In genomic region chr6:108558372-108559096, GRCh38 we compare ENCODE assay signal across 8 cellular contexts. TPM values are rescaled to one million over a fixed set of nuclear protein-coding genes. Genes with fewer than 3 reads are reported as not detected.
DNase-seq lines count a peak whose midpoint lies in the region; ATAC-seq and TF ChIP-seq lines count a peak whose summit lies in the region.

No MANE protein-coding gene starts in this region.

- H3K9me3 ChIP-seq in heart left ventricle (no peaks in the 10 kb centered on the region), transverse colon (no peaks in the 10 kb centered on the region)

- peak; percentile 49 for ATAC-seq in HG02852 (IDR thresholded peaks at IDR 0.05; ENCODE audit: unreplicated experiment)
- ATAC-seq in T-cell (replicated peaks in 1 of 4) = peak; percentile 70 to 76 (median 72)
- peak; percentile 72 to 79 (median 73) for ATAC-seq in heart left ventricle

- peak; percentile 93 for DNase-seq in GM12864 (ENCODE audit: low read depth)
- peak; percentile 99 for DNase-seq in NCI-H146 (lab: John Stamatoyannopoulos, UW)
- DNase-seq in T-cell = peak; percentile 91 to 98 (median 97)
- DNase-seq in amniotic epithelial cell (ENCODE audit: low read depth) = peak; percentile 99
- DNase-seq in heart left ventricle = peak; percentile 98 to 100 (median 99)
- peak; percentile 99 for DNase-seq in pons (ENCODE audit: low spot score)
- DNase-seq in transverse colon = peak; percentile 99

- no peaks in the 10 kb centered on the region for H3K9me3 Mint-ChIP-seq in T-cell

- intact Hi-C loops in heart left ventricle (cut with DNase I) (loop anchor here in 9 of 10 donors (1.0 to 10.0 kb wide), 19 partner anchors 30 to 826 kb away; partner anchors contain the start of genes CD164 (in 2 of the 9), ARMC2 (in 1 of the 9) and SESN1 (in 1 of the 9)), transverse colon (cut with DNase I; ENCODE audit: low total_unique reads) (loop anchor here (2.0 kb wide), 1 partner anchor 100 kb away; no protein-coding TSS in a partner anchor)

- H3K4me1 ChIP-seq in heart left ventricle (peaks cover 0 to 40% (median 24%) of the 10 kb centered on the region in 12 donors), transverse colon (peaks cover 8 to 39% (median 24%) of the 10 kb centered on the region in 4 donors)

- peaks cover 19 to 29% (median 24%) of the 10 kb centered on the region in 3 donors for H3K4me1 Mint-ChIP-seq in T-cell

- POLR2A ChIA-PET in T-cell (lab: Charles Lee) = interaction anchor here (0.6 to 1.6 kb wide), 13 partner anchors 17 to 884 kb away, joined by 3 to 9 read pairs (median 3); partner anchors contain the start of genes ARMC2 (in 2 of the 2), CD164 (in 1 of the 2), CEP57L1 (in 1 of the 2) and SESN1 (in 1 of the 2)

- H3K27me3 ChIP-seq in heart left ventricle (no peaks in the 10 kb centered on the region), transverse colon (no peaks in the 10 kb centered on the region)

- peak; percentile 77 for TF ChIP-seq EP300 in transverse colon (IDR thresholded peaks at IDR 0.05; ENCODE audit: low read depth)

- TF ChIP-seq POLR2A in heart left ventricle (IDR thresholded peaks at IDR 0.05) (peak in 1 of 2 donors; percentile 65), transverse colon (IDR thresholded peaks at IDR 0.05) (no peak)

- 0% methylated on average over 58 of the region's 58 CpGs for WGBS in heart left ventricle, 4 donors
- 0 to 1% methylated on average over 14 to 44 of the region's 58 CpGs for WGBS in transverse colon (ENCODE audit: low coverage in 1 of 2), 2 donors

- TF ChIP-seq CTCF in GM12864 (IDR thresholded peaks at IDR 0.05; ENCODE audit: low read depth, low read length, missing control alignments) (no peak), heart left ventricle (IDR thresholded peaks at IDR 0.05) (no peak), transverse colon (IDR thresholded peaks at IDR 0.05) (no peak)

- H3K4me3 Mint-ChIP-seq in T-cell = peak overlapping the region; percentile 87 to 96 (median 95)

- H3K27me3 Mint-ChIP-seq in T-cell = no peaks in the 10 kb centered on the region

- H3K27ac ChIP-seq in heart left ventricle (peak overlapping the region; percentile 94 to 100 (median 99)), transverse colon (peak overlapping the region; percentile 98 to 100 (median 99))

- H3K4me3 ChIP-seq in GM12864 (ENCODE audit: low read depth, low read length) (peak overlapping the region; percentile 76), heart left ventricle (peak overlapping the region; percentile 81 to 99 (median 96)), transverse colon (peak overlapping the region; percentile 72 to 98 (median 88))

- CTCF ChIA-PET in T-cell (lab: Charles Lee) = interaction anchor here in 1 of 2 donors (0.7 to 1.5 kb wide), 8 partner anchors 16 to 534 kb away, joined by 3 to 11 read pairs (median 3); partner anchors contain the start of gene SNX3

- peak overlapping the region; percentile 94 to 97 for H3K27ac Mint-ChIP-seq in T-cell

- peaks cover 11% of the 10 kb centered on the region for H3K36me3 Mint-ChIP-seq in T-cell

- in situ Hi-C loops in transverse colon (cut with MboI; ENCODE audit: low pct_ligation_motif_present in 1 of 4, low pct_unique_long_range_greater_than_20kb in 1 of 4, low sequenced_read_pairs in 3 of 4) = loop anchor here in 1 of 4 donors (25.0 kb wide), 1 partner anchor 104 kb away; no protein-coding TSS in a partner anchor

- H3K36me3 ChIP-seq in heart left ventricle = no peaks in the 10 kb centered on the region
- no peaks in the 10 kb centered on the region for H3K36me3 ChIP-seq in transverse colon

RNA-seq across cellular contexts. Expression of gene FOXO3, which starts 2.2 kb away (rescaled TPM):
- total RNA-seq in T-cell (10 to 100 TPM; 21.5 to 26.2 (median 22.2) TPM), heart left ventricle (10 to 100 TPM; 26.8 to 87.9 (median 38.7) TPM), transverse colon (10 to 100 TPM; 29.9 to 66.1 (median 59.1) TPM)
- 10 to 100 TPM; 11.6 to 39.1 TPM for polyA plus RNA-seq in heart left ventricle

Comparison
In these comparisons a context has a peak if more than half of its experiments do, and no peak if none do; other contexts are left out.
1. Peak in every context shown above with its lines: DNase-seq, ATAC-seq, H3K4me3 ChIP-seq and H3K27ac ChIP-seq.